ENCODE assay signal across 14 cellular contexts in the genomic region with DNA sequence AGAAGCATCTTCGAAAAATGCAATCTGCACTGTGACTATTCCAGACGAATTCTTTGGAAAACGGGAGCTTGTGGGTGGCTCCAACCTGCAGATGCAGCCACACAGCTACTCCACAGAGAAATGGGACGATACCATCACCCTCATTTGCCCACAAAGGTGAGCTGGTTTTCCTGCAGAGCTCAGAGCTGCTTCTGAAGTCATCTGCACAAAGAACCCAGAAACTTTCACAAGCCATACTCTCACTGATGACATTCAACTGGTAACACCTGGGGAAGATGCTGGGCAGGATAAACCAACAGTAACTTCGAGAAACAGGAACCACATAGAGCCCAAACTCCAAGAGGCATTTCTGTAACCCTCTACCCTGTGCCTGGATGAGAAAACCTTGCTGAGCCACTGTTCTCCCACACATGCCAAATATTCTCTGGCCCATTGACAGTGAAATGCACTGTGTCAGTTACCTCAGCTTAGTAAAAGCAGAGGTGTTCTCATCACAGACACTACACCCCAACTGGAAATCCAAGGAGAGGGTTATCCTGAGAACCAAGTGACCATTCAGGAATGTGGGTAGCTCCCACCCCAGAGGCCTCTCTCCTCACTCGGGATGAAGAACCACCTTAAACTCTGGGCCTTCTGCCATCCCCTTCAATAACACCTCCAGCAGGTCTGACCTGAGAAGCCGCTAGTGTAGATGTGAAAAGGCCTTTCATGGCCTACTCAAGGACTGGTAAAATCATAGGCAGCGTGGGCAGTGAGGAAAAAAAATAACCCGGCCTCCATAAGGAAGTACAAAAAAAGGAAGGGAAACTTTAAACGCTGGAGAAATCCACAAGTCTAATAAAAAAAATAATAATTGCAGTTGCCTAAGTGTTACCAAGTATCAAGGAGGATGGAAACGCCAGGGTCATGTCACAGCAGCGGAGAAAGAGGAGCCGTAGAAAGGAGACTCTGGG. TPM values are rescaled to one million over a fixed set of nuclear protein-coding genes. Genes with fewer than 3 reads are reported as not detected.
DNase-seq lines count a peak whose midpoint lies in the region; ATAC-seq and TF ChIP-seq lines count a peak whose summit lies in the region.
"Had no signal": no experiment of that assay in that cellular context is flagged by ENCODE, and none has a peak within 500 bp of the region (broad histone marks: within the 10 kb centered on the region; RNA-seq: fewer than 3 reads in every experiment).

No MANE protein-coding gene starts in this region.

- peaks cover 3% of the 10 kb centered on the region for H3K4me1 Mint-ChIP-seq in T-helper 17 cell

- peak overlapping the region; percentile 44 to 77 for H3K4ac ChIP-seq in mesenchymal stem cell (ENCODE audit: low read depth in 1 of 2, low read length in 2 of 2)

- H3K4me3 Mint-ChIP-seq in T-helper 17 cell = no peak overlapping the region

- TF ChIP-seq CTCF in upper lobe of left lung (IDR thresholded peaks at IDR 0.05) = no peak

- no peaks in the 10 kb centered on the region for H3K36me3 Mint-ChIP-seq in T-helper 17 cell (ENCODE audit: low read depth)

- H3K27ac ChIP-seq in mesenchymal stem cell (ENCODE audit: low read length, poor library complexity, severe bottlenecking) (peak overlapping the region; percentile 18), upper lobe of left lung (peak overlapping the region in 3 of 4 donors; percentile 9 to 69 (median 58)), SJCRH30 (no peak overlapping the region)

- no peak overlapping the region for H3K4me2 ChIP-seq in mesenchymal stem cell (ENCODE audit: low read length, poor library complexity, severe bottlenecking)

- no peak overlapping the region for H2AFZ ChIP-seq in mesenchymal stem cell (ENCODE audit: low read depth, low read length)

- no peak overlapping the region for H3K14ac ChIP-seq in mesenchymal stem cell (ENCODE audit: low read length in 2 of 2)

- H3K4me1 ChIP-seq in mesenchymal stem cell (ENCODE audit: control insufficient read depth, insufficient read depth, low read depth, low read length) (peaks cover 33% of the 10 kb centered on the region), upper lobe of left lung (peaks cover 0 to 7% (median 0%) of the 10 kb centered on the region in 4 donors), SJCRH30 (peaks cover 42% of the 10 kb centered on the region)

- no peaks in the 10 kb centered on the region for H3K27me3 ChIP-seq in mesenchymal stem cell (ENCODE audit: control insufficient read depth in 1 of 2, insufficient read depth in 1 of 2, low read length in 2 of 2)
- H3K27me3 ChIP-seq in upper lobe of left lung = no peaks in the 10 kb centered on the region
- H3K27me3 ChIP-seq in SJCRH30 = no peaks in the 10 kb centered on the region
- H3K27me3 ChIP-seq: heart left ventricle, tibial nerve had no signal

- H4K91ac ChIP-seq in mesenchymal stem cell (ENCODE audit: low read length) = peak overlapping the region; percentile 92

- H3K27me3 Mint-ChIP-seq in T-helper 17 cell = no peaks in the 10 kb centered on the region

- peak overlapping the region; percentile 77 for H2BK120ac ChIP-seq in mesenchymal stem cell (ENCODE audit: low read depth, low read length)

- H3K9ac ChIP-seq in mesenchymal stem cell (ENCODE audit: low read length) = no peak overlapping the region

- no peak for TF ChIP-seq POLR2A in upper lobe of left lung (IDR thresholded peaks at IDR 0.05)

- peak overlapping the region; percentile 57 to 83 for H3K18ac ChIP-seq in mesenchymal stem cell (ENCODE audit: low read depth in 1 of 2, low read length in 2 of 2)

- whole genome bisulfite sequencing in mesenchymal stem cell = 94% methylated on average over 12 of the region's 13 CpGs
- 67 to 73% methylated on average over 13 of the region's 13 CpGs for WGBS in upper lobe of left lung, 2 donors

- peak; percentile 17 for ATAC-seq in Right ventricle myocardium inferior
- no peak for ATAC-seq in T-helper 17 cell
- peak in 1 of 2 donors; percentile 56 for ATAC-seq in upper lobe of left lung (ENCODE audit: low FRiP score in 2 of 2)

- H4K8ac ChIP-seq in mesenchymal stem cell (ENCODE audit: low read length) = peak overlapping the region; percentile 70

- H3K9me3 ChIP-seq in T-helper 17 cell (ENCODE audit: control insufficient read depth, low read length, poor library complexity, severe bottlenecking) = no peaks in the 10 kb centered on the region
- no peaks in the 10 kb centered on the region for H3K9me3 ChIP-seq in mesenchymal stem cell (ENCODE audit: control insufficient read depth, low read length)
- no peaks in the 10 kb centered on the region for H3K9me3 ChIP-seq in upper lobe of left lung
- H3K9me3 ChIP-seq in SJCRH30 (replicated peaks) = no peaks in the 10 kb centered on the region
- H3K9me3 ChIP-seq: heart left ventricle, tibial nerve had no signal

- H2BK12ac ChIP-seq in mesenchymal stem cell (ENCODE audit: low read length in 2 of 2) = peak overlapping the region; percentile 92 to 98

- H3K4me3 ChIP-seq in mesenchymal stem cell (ENCODE audit: insufficient read depth in 1 of 2, low read depth in 1 of 2, low read length in 2 of 2) = no peak overlapping the region
- no peak overlapping the region for H3K4me3 ChIP-seq in upper lobe of left lung
- H3K4me3 ChIP-seq in SJCRH30 = no peak overlapping the region
- H3K4me3 ChIP-seq: heart left ventricle, tibial nerve had no signal

- DNase-seq in Right ventricle myocardium inferior (ENCODE audit: missing footprints) (no peak), cardiac septum (ENCODE audit: low spot score) (no peak), T-helper 17 cell (no peak), mesenchymal stem cell (no peak), upper lobe of left lung (no peak), NCI-H1436 treated with DMSO at 0.1 percent for 48 hours (lab: John Stamatoyannopoulos, UW) (no peak), SJCRH30 (no peak)
- no peak for DNase-seq in stimulated activated CD4-positive, alpha-beta T cell treated with anti-CD3 and anti-CD28 coated beads, Interleukin-12 subunit alpha, Interleukin-12 subunit beta, amount 100 ng/mL, for 4 hours
- DNase-seq: activated CD4-positive, alpha-beta T cell treated with anti-CD3 and anti-CD28 coated beads, Interleukin-2, amount 50 U/mL, for 48 hours; amygdala; cortex of kidney; NCI-H2081 had no signal

- H3K27ac Mint-ChIP-seq in T-helper 17 cell = peak overlapping the region; percentile 24

- H3K23ac ChIP-seq in mesenchymal stem cell (ENCODE audit: low read length in 2 of 2) = no peak overlapping the region

- H2BK15ac ChIP-seq in mesenchymal stem cell (ENCODE audit: low read depth, poor library complexity, severe bottlenecking) = peak overlapping the region; percentile 87

- no peaks in the 10 kb centered on the region for H3K79me1 ChIP-seq in mesenchymal stem cell (replicated peaks; ENCODE audit: low read length, poor library complexity, severe bottlenecking)

- H2AK5ac ChIP-seq in mesenchymal stem cell (ENCODE audit: low read length, severe bottlenecking) = peak overlapping the region; percentile 93

- H2BK5ac ChIP-seq in mesenchymal stem cell (ENCODE audit: low read depth, low read length, poor library complexity, severe bottlenecking) = peak overlapping the region; percentile 21

- intact Hi-C loops in Right ventricle myocardium inferior (cut with DNase I) (no loop called here), cardiac septum (cut with DNase I) (no loop called here)

- TF ChIP-seq EP300 in upper lobe of left lung (IDR thresholded peaks at IDR 0.05) = no peak

- H3K36me3 ChIP-seq in mesenchymal stem cell (ENCODE audit: control insufficient read depth in 1 of 2, insufficient read depth in 2 of 2, low read depth in 1 of 2, low read length in 2 of 2) (no peaks in the 10 kb centered on the region), upper lobe of left lung (no peaks in the 10 kb centered on the region), SJCRH30 (no peaks in the 10 kb centered on the region)
- H3K36me3 ChIP-seq: heart left ventricle, tibial nerve had no signal

RNA-seq across cellular contexts. Expression of a gene that starts 56.7 kb away (rescaled TPM):
- total RNA-seq in Right ventricle myocardium inferior (not detected), cardiac septum (not detected), T-helper 17 cell (under 1 TPM; 0.20 to 0.37 TPM), upper lobe of left lung (under 1 TPM in 4 of 6 donors, not detected in 2; 0.40 to 0.91 (median 0.45) TPM)
- 1.0 TPM for polyA plus RNA-seq in mesenchymal stem cell (2013, experiment 1 of 2)
- 0.82 TPM for polyA plus RNA-seq in mesenchymal stem cell (2013, experiment 2 of 2)
- 2.0 and 2.1 TPM in 2 replicates for total RNA-seq in SJCRH30 (2014; rRNA removed; shearing (Covaris generic))

RNA-seq across cellular contexts. Expression of a gene that starts 56.8 kb away (rescaled TPM):
- total RNA-seq in Right ventricle myocardium inferior (9.5 TPM), cardiac septum (8.7 TPM), T-helper 17 cell (10 to 100 TPM; 30.3 to 30.6 TPM), upper lobe of left lung (10 to 100 TPM; 11.5 to 22.8 (median 19.7) TPM)
- 15.6 TPM for polyA plus RNA-seq in mesenchymal stem cell (2013, experiment 1 of 2)
- polyA plus RNA-seq in mesenchymal stem cell (2013, experiment 2 of 2) = 15.9 TPM
- total RNA-seq in SJCRH30 (2014; rRNA removed; shearing (Covaris generic)) = 80.8 and 82.8 TPM in 2 replicates
